In genomic region chr9:677461-678097, GRCh38 we compare ENCODE assay signal across 9 cellular contexts.
DNase-seq lines count a peak whose midpoint lies in the region; ATAC-seq, FAIRE-seq and TF ChIP-seq lines count a peak whose summit lies in the region.
"Had no signal": no experiment of that assay in that cellular context is flagged by ENCODE, and none has a peak within 500 bp of the region (broad histone marks: within the 10 kb centered on the region; RNA-seq: fewer than 3 reads in every experiment).

No MANE protein-coding gene starts in this region.

- CTCF ChIA-PET in activated CD4-positive, alpha-beta memory T cell treated with anti-CD3 and anti-CD28 coated beads for 36 hours (lab: Charles Lee): interaction anchor here (0.6 kb wide), 1 partner anchor 101 kb away, joined by 3 read pairs; no protein-coding TSS in a partner anchor

- intact Hi-C loops in activated CD4-positive, alpha-beta memory T cell treated with anti-CD3 and anti-CD28 coated beads for 36 hours (cut with micrococcal nuclease): no loop called here

- FAIRE-seq in H54 (lab: Jason Lieb, UNC): peak; percentile 93
- FAIRE-seq: endometrium had no signal

- H3K27me3 ChIP-seq in right atrium auricular region: no peaks in the 10 kb centered on the region

- H3K9me3 ChIP-seq in right atrium auricular region: no peaks in the 10 kb centered on the region

- ATAC-seq in stimulated activated memory B cell treated with anti-CD40 and anti-IgM and Interleukin-4, amounts not matched to agents 10 μg/mL and 1 μg/mL and 100 μg/mL, for 72 hours: no peak
- no peak for ATAC-seq in GM21390 (IDR thresholded peaks at IDR 0.05; ENCODE audit: unreplicated experiment)
- no peak for ATAC-seq in GM21526 (IDR thresholded peaks at IDR 0.05; ENCODE audit: low FRiP score, unreplicated experiment)

- POLR2A ChIA-PET in activated CD4-positive, alpha-beta memory T cell treated with anti-CD3 and anti-CD28 coated beads for 36 hours (lab: Charles Lee): no interaction called here

- peak overlapping the region; percentile 25 to 41 for H3K4me3 ChIP-seq in right atrium auricular region

- no peak for DNase-seq in H54 (ENCODE audit: insufficient read length, low spot score)
- DNase-seq in activated CD4-positive, alpha-beta memory T cell treated with anti-CD3 and anti-CD28 coated beads for 36 hours: no peak
- DNase-seq in right atrium auricular region (ENCODE audit: low spot score): no peak
- no peak for DNase-seq in MV-4-11 (lab: John Stamatoyannopoulos, UW)
- DNase-seq in GM13976 (ENCODE audit: low spot score): no peak

- no peaks in the 10 kb centered on the region for H3K36me3 ChIP-seq in right atrium auricular region

- H3K27ac ChIP-seq in right atrium auricular region: peak overlapping the region; percentile 53 to 67

- H3K4me1 Mint-ChIP-seq in activated CD4-positive, alpha-beta memory T cell treated with anti-CD3 and anti-CD28 coated beads for 36 hours (ENCODE audit: low read depth): peaks cover 20% of the 10 kb centered on the region
- H3K4me1 Mint-ChIP-seq in stimulated activated memory B cell treated with anti-CD40 and anti-IgM and Interleukin-4, amounts not matched to agents 10 μg/mL and 1 μg/mL and 100 μg/mL, for 72 hours: peaks cover 10% of the 10 kb centered on the region

- no peak overlapping the region for H3K27ac Mint-ChIP-seq in activated CD4-positive, alpha-beta memory T cell treated with anti-CD3 and anti-CD28 coated beads for 36 hours
- H3K27ac Mint-ChIP-seq in stimulated activated memory B cell treated with anti-CD40 and anti-IgM and Interleukin-4, amounts not matched to agents 10 μg/mL and 1 μg/mL and 100 μg/mL, for 72 hours: no peak overlapping the region

- peaks cover 0 to 39% of the 10 kb centered on the region in 2 donors for H3K4me1 ChIP-seq in right atrium auricular region

- no peaks in the 10 kb centered on the region for H3K9me3 Mint-ChIP-seq in activated CD4-positive, alpha-beta memory T cell treated with anti-CD3 and anti-CD28 coated beads for 36 hours
- no peaks in the 10 kb centered on the region for H3K9me3 Mint-ChIP-seq in stimulated activated memory B cell treated with anti-CD40 and anti-IgM and Interleukin-4, amounts not matched to agents 10 μg/mL and 1 μg/mL and 100 μg/mL, for 72 hours

- H3K4me3 Mint-ChIP-seq in activated CD4-positive, alpha-beta memory T cell treated with anti-CD3 and anti-CD28 coated beads for 36 hours: peak overlapping the region; percentile 24
- peak overlapping the region; percentile 67 for H3K4me3 Mint-ChIP-seq in stimulated activated memory B cell treated with anti-CD40 and anti-IgM and Interleukin-4, amounts not matched to agents 10 μg/mL and 1 μg/mL and 100 μg/mL, for 72 hours

- no peaks in the 10 kb centered on the region for H3K36me3 Mint-ChIP-seq in activated CD4-positive, alpha-beta memory T cell treated with anti-CD3 and anti-CD28 coated beads for 36 hours
- no peaks in the 10 kb centered on the region for H3K36me3 Mint-ChIP-seq in stimulated activated memory B cell treated with anti-CD40 and anti-IgM and Interleukin-4, amounts not matched to agents 10 μg/mL and 1 μg/mL and 100 μg/mL, for 72 hours

- H3K27me3 Mint-ChIP-seq in activated CD4-positive, alpha-beta memory T cell treated with anti-CD3 and anti-CD28 coated beads for 36 hours: no peaks in the 10 kb centered on the region
- no peaks in the 10 kb centered on the region for H3K27me3 Mint-ChIP-seq in stimulated activated memory B cell treated with anti-CD40 and anti-IgM and Interleukin-4, amounts not matched to agents 10 μg/mL and 1 μg/mL and 100 μg/mL, for 72 hours

- in situ Hi-C loops in GM13976 (cut with MboI; ENCODE audit: low sequenced_read_pairs, unreplicated experiment): no loop called here

- no peak for TF ChIP-seq POLR2A in H54 (IDR thresholded peaks at IDR 0.05; ENCODE audit: low read depth, low read length)

- TF ChIP-seq CTCF in right atrium auricular region (IDR thresholded peaks at IDR 0.05) (no peak), GM13976 (IDR thresholded peaks at IDR 0.05; ENCODE audit: borderline replicate concordance, control extremely low read depth, extremely low read depth, insufficient read depth, missing control alignments) (no peak)
